7 cellular contexts compared by ENCODE assay signal in the genomic region with DNA sequence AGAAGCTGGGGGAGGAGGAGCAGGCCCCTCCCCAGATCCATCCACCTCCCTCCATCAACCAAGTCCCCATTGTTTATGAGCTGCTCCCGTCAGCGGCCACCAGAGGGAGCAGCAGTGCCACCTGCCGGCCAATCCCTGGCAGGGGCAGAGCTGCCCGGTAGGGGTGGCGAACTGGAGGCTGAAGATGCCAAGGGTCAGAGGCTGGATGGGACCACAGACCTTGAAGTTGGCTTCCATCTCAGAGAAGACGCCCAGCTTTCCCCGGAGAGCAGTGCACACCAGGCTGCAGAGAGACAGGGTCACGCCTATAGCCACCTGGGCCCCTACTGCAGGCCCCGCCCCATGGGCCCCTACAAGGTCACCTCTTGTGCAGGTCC. TPM values are rescaled to one million over a fixed set of nuclear protein-coding genes. Genes with fewer than 3 reads are reported as not detected.
DNase-seq lines count a peak whose midpoint lies in the region; ATAC-seq, FAIRE-seq and TF ChIP-seq lines count a peak whose summit lies in the region.

No MANE protein-coding gene starts in this region.

- WGBS in small intestine, 3 donors = 12 to 20% (median 15%) methylated on average over 9 of the region's 9 CpGs

- H3K36me3 ChIP-seq in ascending aorta (peaks cover 20 to 41% of the 10 kb centered on the region in 2 donors), small intestine (ENCODE audit: control insufficient read depth in 2 of 2, insufficient read depth in 2 of 2, low read length in 2 of 2) (peaks cover 0 to 13% of the 10 kb centered on the region in 2 donors)

- intact Hi-C loops in ascending aorta (cut with DNase I) = loop anchor here (1.0 to 5.0 kb wide), 4 partner anchors 77 to 183 kb away; partner anchors contain the start of genes BANF1, EIF1AD and SART1

- FAIRE-seq in GM12892 (lab: Jason Lieb, UNC) (peak; percentile 99), small intestine (lab: Jason Lieb, UNC) (no peak)

- peaks cover 5 to 12% of the 10 kb centered on the region in 2 donors for H3K4me1 ChIP-seq in ascending aorta
- H3K4me1 ChIP-seq in small intestine (ENCODE audit: control insufficient read depth in 2 of 2, insufficient read depth in 1 of 2, low read depth in 1 of 2, low read length in 1 of 2) = peaks cover 8 to 11% of the 10 kb centered on the region in 2 donors

- no peak for ATAC-seq in HG03095 (IDR thresholded peaks at IDR 0.05; ENCODE audit: unreplicated experiment)

- DNase-seq in GM12892 (ENCODE audit: insufficient read length) (peak; percentile 92), NCI-H146 treated with DMSO at 0.1 percent for 48 hours (lab: John Stamatoyannopoulos, UW; ENCODE audit: unreplicated experiment) (peak; percentile 53), T-helper 22 cell (ENCODE audit: low read depth) (peak; percentile 62), ascending aorta (ENCODE audit: low spot score in 2 of 2) (peak in 1 of 2 donors; percentile 87), hepatic stellate cell (ENCODE audit: low spot score) (peak; percentile 89), small intestine (peak; percentile 74)

- no peaks in the 10 kb centered on the region for H3K27me3 ChIP-seq in ascending aorta
- no peaks in the 10 kb centered on the region for H3K27me3 ChIP-seq in small intestine (ENCODE audit: control insufficient read depth in 2 of 2, insufficient read depth in 2 of 2, low read length in 2 of 2)

- H3K27ac ChIP-seq in ascending aorta = peak overlapping the region; percentile 3 to 37
- H3K27ac ChIP-seq in small intestine (ENCODE audit: low read depth in 1 of 2, low read length in 1 of 2) = no peak overlapping the region

- peak; percentile 97 to 99 (median 98) for TF ChIP-seq CTCF in ascending aorta (IDR thresholded peaks at IDR 0.05)

- H3K4me3 ChIP-seq in ascending aorta (no peak overlapping the region), small intestine (ENCODE audit: low read depth in 1 of 2, low read length in 2 of 2) (no peak overlapping the region)

- H3K9me3 ChIP-seq in ascending aorta = no peaks in the 10 kb centered on the region
- no peaks in the 10 kb centered on the region for H3K9me3 ChIP-seq in small intestine (ENCODE audit: control insufficient read depth, low read depth)

- no peak for TF ChIP-seq POLR2A in GM12892 (IDR thresholded peaks at IDR 0.05; ENCODE audit: low read depth, low read length)

RNA-seq across cellular contexts. Expression of gene FIBP, which starts 3.6 kb away (rescaled TPM):
- 66.8 TPM for polyA plus RNA-seq in GM12892 (2012; ENCODE audit: missing spikeins)
- 57.2 TPM for total RNA-seq in ascending aorta
- polyA plus RNA-seq in small intestine = 100 to 1,000 TPM in 2 of 3 donors, 10 to 100 TPM in 1; 57.6 to 131 (median 115) TPM

RNA-seq across cellular contexts. Expression of gene CTSW, which starts 5.1 kb away (rescaled TPM):
- polyA plus RNA-seq in GM12892 (2012; ENCODE audit: missing spikeins) = 2.0 TPM
- total RNA-seq in ascending aorta = not detected
- polyA plus RNA-seq in small intestine = 1 to 10 TPM in 1 of 3 donors, under 1 TPM in 2; 0.43 to 3.5 (median 0.67) TPM

RNA-seq across cellular contexts. Expression of gene CCDC85B, which starts 5.8 kb away (rescaled TPM):
- 1.8 TPM for polyA plus RNA-seq in GM12892 (2012; ENCODE audit: missing spikeins)
- total RNA-seq in ascending aorta = 184 TPM
- polyA plus RNA-seq in small intestine = 10 to 100 TPM in 2 of 3 donors, 1 to 10 TPM in 1; 6.5 to 32.5 (median 18.6) TPM

RNA-seq across cellular contexts. Expression of gene EFEMP2, which starts 12.1 kb away (rescaled TPM):
- 8.5 TPM for polyA plus RNA-seq in GM12892 (2012; ENCODE audit: missing spikeins)
- 92.8 TPM for total RNA-seq in ascending aorta
- polyA plus RNA-seq in small intestine = 10 to 100 TPM in 1 of 3 donors, 1 to 10 TPM in 2; 4.7 to 14.7 (median 9.5) TPM

RNA-seq across cellular contexts. Expression of gene FOSL1, which starts 15.5 kb away (rescaled TPM):
- 1.0 TPM for polyA plus RNA-seq in GM12892 (2012; ENCODE audit: missing spikeins)
- total RNA-seq in ascending aorta = 123 TPM
- polyA plus RNA-seq in small intestine = 1 to 10 TPM; 1.4 to 5.2 (median 2.5) TPM

Comparison
In these comparisons a context has a peak if more than half of its experiments do, and no peak if none do; other contexts are left out.
1. H3K27ac ChIP-seq: peak in ascending aorta (2 of 2); none in small intestine (0 of 2).